26 cellular contexts compared by ENCODE assay signal in genomic region chr19:4980087-4980486, GRCh38. TPM values are rescaled to one million over a fixed set of nuclear protein-coding genes. Genes with fewer than 3 reads are reported as not detected.
DNase-seq lines count a peak whose midpoint lies in the region; ATAC-seq and TF ChIP-seq lines count a peak whose summit lies in the region.
"Had no signal": no experiment of that assay in that cellular context is flagged by ENCODE, and none has a peak within 500 bp of the region (broad histone marks: within the 10 kb centered on the region; RNA-seq: fewer than 3 reads in every experiment).

No MANE protein-coding gene starts in this region.

- no peak overlapping the region for H3K27ac Mint-ChIP-seq in GM23338
- H3K27ac Mint-ChIP-seq: activated CD4-positive, alpha-beta T cell treated with anti-CD3 and anti-CD28 coated beads, Interleukin-2, amount 10 ng/mL, durations not matched to agents 24 days and 14 days; activated naive CD8-positive, alpha-beta T cell; progenitor cell of endocrine pancreas; T-helper 1 cell treated with Interleukin-12 subunit alpha and Interleukin-12 subunit beta and Interleukin-4 antibody, amounts not matched to agents 30 μg/mL and 1 μg/mL, for 36 hours had no signal

- intact Hi-C loops in mammary epithelial cell (cut with micrococcal nuclease): no loop called here
- intact Hi-C loops in breast epithelium (cut with DNase I; ENCODE audit: low total_unique reads): no loop called here

- H2AFZ ChIP-seq in mammary epithelial cell (ENCODE audit: low read depth, low read length): no peak overlapping the region
- no peak overlapping the region for H2AFZ ChIP-seq in GM23338
- H2AFZ ChIP-seq: PC-9 had no signal

- CTCF ChIA-PET in mammary epithelial cell (lab: Charles Lee; ENCODE audit: low non-redundant PET) (no interaction called here), RWPE1 (lab: Yijun Ruan, JAX) (interaction anchor here (0.6 to 1.1 kb wide), 3 partner anchors 49 to 474 kb away, joined by 3 to 4 read pairs (median 3); no protein-coding TSS in a partner anchor)

- H3K36me3 ChIP-seq in mammary epithelial cell (ENCODE audit: insufficient read depth, low read length) (peaks cover 4% of the 10 kb centered on the region), breast epithelium (no peaks in the 10 kb centered on the region), brain microvascular endothelial cell (replicated peaks) (no peaks in the 10 kb centered on the region), GM23338 (ENCODE audit: insufficient read depth) (no peaks in the 10 kb centered on the region)
- H3K36me3 ChIP-seq: SJCRH30 had no signal

- H3K36me3 Mint-ChIP-seq in GM23338 (ENCODE audit: low read depth): no peaks in the 10 kb centered on the region; the same call in 2 of the 3 replicates
- H3K36me3 Mint-ChIP-seq: activated naive CD8-positive, alpha-beta T cell had no signal

- H3F3A ChIP-seq in GM23338 (replicated peaks; ENCODE audit: low read depth): 0 out of 2 replicates have a peak, but pooled peaks cover 3% of the 10 kb centered on the region

- no peak overlapping the region for H3K4me3 Mint-ChIP-seq in GM23338
- H3K4me3 Mint-ChIP-seq: activated CD4-positive, alpha-beta T cell treated with anti-CD3 and anti-CD28 coated beads, Interleukin-2, amount 10 ng/mL, durations not matched to agents 24 days and 14 days; activated naive CD8-positive, alpha-beta T cell; nephron; T-helper 1 cell treated with Interleukin-12 subunit alpha and Interleukin-12 subunit beta and Interleukin-4 antibody, amounts not matched to agents 30 μg/mL and 1 μg/mL, for 36 hours had no signal

- POLR2A ChIA-PET in RWPE1 (lab: Yijun Ruan, JAX; ENCODE audit: low non-redundant PET): no interaction called here

- ATAC-seq in GM23338: no peak
- no peak for ATAC-seq in GM18511 (IDR thresholded peaks at IDR 0.05; ENCODE audit: unreplicated experiment)
- ATAC-seq: esophagus mucosa had no signal

- in situ Hi-C loops in mammary epithelial cell (cut with MboI; ENCODE audit: low sequenced_read_pairs in 2 of 2) (no loop called here), brain microvascular endothelial cell (cut with HindIII; ENCODE audit: low pct_ligation_motif_present, low sequenced_read_pairs) (no loop called here)

- TF ChIP-seq CTCF in mammary epithelial cell (conservative IDR thresholded peaks at IDR 0.05 in 1 of 2, IDR thresholded peaks at IDR 0.05 in 1 of 2; ENCODE audit: extremely low read depth in 1 of 2, insufficient read depth in 1 of 2, low read depth in 1 of 2, low read length in 2 of 2) (no peak), breast epithelium (IDR thresholded peaks at IDR 0.05) (no peak), RWPE1 (conservative IDR thresholded peaks at IDR 0.05; ENCODE audit: low read depth) (no peak), brain microvascular endothelial cell (IDR thresholded peaks at IDR 0.05; ENCODE audit: low read depth, low read length, missing control alignments) (no peak), GM23338 (conservative IDR thresholded peaks at IDR 0.05; ENCODE audit: low read depth in 2 of 2) (no peak)

- H3K4me2 ChIP-seq in mammary epithelial cell (ENCODE audit: insufficient read depth, low read depth, low read length) (no peak overlapping the region), GM23338 (no peak overlapping the region)
- H3K4me2 ChIP-seq: PC-9 had no signal

- H3K27ac ChIP-seq in mammary epithelial cell (ENCODE audit: insufficient read depth, low read depth, low read length) (no peak overlapping the region), breast epithelium (no peak overlapping the region), RWPE1 (peak overlapping the region; percentile 91; the same call in 1 of the 2 replicates), brain microvascular endothelial cell (no peak overlapping the region), GM23338 (ENCODE audit: low read depth) (no peak overlapping the region)
- H3K27ac ChIP-seq: PC-9, SJCRH30 had no signal

- H3K4me3 ChIP-seq in mammary epithelial cell (replicated peaks in 1 of 3; ENCODE audit: insufficient read depth in 1 of 3, low read depth in 2 of 3, low read length in 3 of 3): no peak overlapping the region
- no peak overlapping the region for H3K4me3 ChIP-seq in breast epithelium
- H3K4me3 ChIP-seq in brain microvascular endothelial cell (ENCODE audit: low read depth, low read length): no peak overlapping the region
- no peak overlapping the region for H3K4me3 ChIP-seq in GM23338
- H3K4me3 ChIP-seq: PC-9, SJCRH30 had no signal

- 59% methylated on average over 2 of the region's 3 CpGs for WGBS in mammary epithelial cell (ENCODE audit: low coverage, missing lambda C conversion rate)

- H3K4me1 ChIP-seq in mammary epithelial cell (ENCODE audit: insufficient read depth, low read length) (peaks cover 29% of the 10 kb centered on the region), breast epithelium (peaks cover 15 to 21% of the 10 kb centered on the region in 2 donors), GM23338 (ENCODE audit: insufficient read depth) (no peaks in the 10 kb centered on the region)
- H3K4me1 ChIP-seq: Caco-2 had no signal

- no peak overlapping the region for H3K9ac ChIP-seq in mammary epithelial cell (ENCODE audit: insufficient read depth, low read length)

- peaks cover 94% of the 10 kb centered on the region for H3K79me2 ChIP-seq in mammary epithelial cell (ENCODE audit: insufficient read depth, low read length)
- H3K79me2 ChIP-seq in GM23338 (replicated peaks; ENCODE audit: insufficient read depth): peaks cover 98% of the 10 kb centered on the region

- DNase-seq in mammary epithelial cell (peak; percentile 45), breast epithelium (ENCODE audit: low spot score in 2 of 2) (no peak), RWPE1 (ENCODE audit: low spot score) (no peak), kidney glomerular epithelial cell (lab: John Stamatoyannopoulos, UW) (peak; percentile 14), GM03348 (ENCODE audit: low spot score) (no peak), brain microvascular endothelial cell (no peak), GM23338 (ENCODE audit: low spot score) (no peak)
- DNase-seq: 8988T; activated CD4-positive, alpha-beta T cell treated with anti-CD3 and anti-CD28 coated beads, Interleukin-2, amount 10 ng/mL, durations not matched to agents 24 days and 14 days; Caco-2; DMS79 treated with DMSO at 0.1 percent for 48 hours; effector CD8-positive, alpha-beta T cell; Kasumi-1; NCI-H2081; NCI-H446; PC-9; SJCRH30; small intestine; stimulated activated CD4-positive, alpha-beta T cell treated with anti-CD3 and anti-CD28 coated beads, Interleukin-2, amount 100 ng/mL, for 48 hours; stimulated activated naive CD4-positive, alpha-beta T cell treated with Interleukin-2 at 50 U/mL for 16 hours had no signal

- H3K9me2 ChIP-seq in GM23338 (ENCODE audit: insufficient read depth): no peaks in the 10 kb centered on the region

- H4K20me1 ChIP-seq in mammary epithelial cell (ENCODE audit: insufficient read depth, low read length): peaks cover 7% of the 10 kb centered on the region
- peaks cover 37% of the 10 kb centered on the region for H4K20me1 ChIP-seq in GM23338 (replicated peaks; ENCODE audit: insufficient read depth)

- BruUV-seq in mammary epithelial cell (replicated peaks; lab: Mats Ljungman, UMichigan): no TSS peak

- H3K27me3 ChIP-seq in mammary epithelial cell (ENCODE audit: insufficient read depth, low read length) (no peaks in the 10 kb centered on the region), breast epithelium (no peaks in the 10 kb centered on the region), brain microvascular endothelial cell (replicated peaks) (no peaks in the 10 kb centered on the region), GM23338 (ENCODE audit: insufficient read depth) (no peaks in the 10 kb centered on the region)
- H3K27me3 ChIP-seq: SJCRH30 had no signal

- dilution Hi-C loops in mammary epithelial cell (cut with HindIII; ENCODE audit: low sequenced_read_pairs): no loop called here

- TF ChIP-seq POLR2A in breast epithelium (IDR thresholded peaks at IDR 0.05): no peak

- H3K9me3 ChIP-seq in mammary epithelial cell (replicated peaks; ENCODE audit: insufficient read depth, low read length) (no peaks in the 10 kb centered on the region), breast epithelium (no peaks in the 10 kb centered on the region)
- H3K9me3 ChIP-seq: Caco-2, SJCRH30 had no signal

- H3K27me3 Mint-ChIP-seq in GM23338 (ENCODE audit: insufficient read depth, low read depth, poor library complexity): peaks cover 11% of the 10 kb centered on the region
- H3K27me3 Mint-ChIP-seq: activated CD4-positive, alpha-beta T cell treated with anti-CD3 and anti-CD28 coated beads, Interleukin-2, amount 10 ng/mL, durations not matched to agents 24 days and 14 days; activated naive CD8-positive, alpha-beta T cell; progenitor cell of endocrine pancreas had no signal

- peaks cover 27% of the 10 kb centered on the region for H3K4me1 Mint-ChIP-seq in GM23338

- no peaks in the 10 kb centered on the region for H3K9me3 Mint-ChIP-seq in GM23338
- H3K9me3 Mint-ChIP-seq: activated CD4-positive, alpha-beta T cell treated with anti-CD3 and anti-CD28 coated beads, Interleukin-2, amount 10 ng/mL, durations not matched to agents 24 days and 14 days; nephron; T-helper 1 cell treated with Interleukin-12 subunit alpha and Interleukin-12 subunit beta and Interleukin-4 antibody, amounts not matched to agents 30 μg/mL and 1 μg/mL, for 36 hours had no signal

TF ChIP-seq in GM23338, 12 proteins besides CTCF, POLR2A, EP300 and RAD21 (continues in another document):
- no peak for TF ChIP-seq STAT1 (IDR thresholded peaks at IDR 0.05; ENCODE audit: unreplicated experiment)

RNA-seq across cellular contexts. Expression of gene KDM4B, which starts 11.2 kb away (rescaled TPM):
- total RNA-seq in mammary epithelial cell: 10 to 100 TPM; 20.3 to 33.5 TPM
- polyA plus RNA-seq in mammary epithelial cell: 9.0 TPM
- 46.2 TPM for polyA minus RNA-seq in mammary epithelial cell
- total RNA-seq in breast epithelium: 10 to 100 TPM; 25.0 to 55.3 (median 40.3) TPM
- total RNA-seq in GM23338 (2014; rRNA removed; shearing (Covaris generic)): 27.6 and 35.7 TPM in 2 replicates
- polyA plus RNA-seq in GM23338 (2016; fragmentation: Nextera tagmentation; extraction: Ambion mirVana): 8.7 and 9.1 TPM in 2 replicates

Comparison
In these comparisons a context has a peak if more than half of its experiments do, and no peak if none do; other contexts are left out.
1. DNase-seq: peak in mammary epithelial cell (single experiment) and kidney glomerular epithelial cell (single experiment); none in breast epithelium (0 of 2), RWPE1 (single experiment), GM03348 (single experiment), brain microvascular endothelial cell (single experiment) and GM23338 (single experiment).